Comparison of ENCODE assay signal across 34 cellular contexts in genomic region chr10:117562220-117562619, GRCh38. TPM values are rescaled to one million over a fixed set of nuclear protein-coding genes. Genes with fewer than 3 reads are reported as not detected.
"Had no signal": no experiment of that assay in that cellular context is flagged by ENCODE, and none has a peak within 500 bp of the region (broad histone marks: within the 10 kb centered on the region; RNA-seq: fewer than 3 reads in every experiment).

No MANE protein-coding gene starts in this region.

- H3K4me1 ChIP-seq: SJCRH30 had no signal

- H3K9ac ChIP-seq: KMS-11 had no signal

- H3K4me2 ChIP-seq: KMS-11, PC-9 had no signal

- H3K27ac ChIP-seq: KMS-11, PC-9, RWPE1, SJCRH30, SK-N-MC had no signal

- H2AFZ ChIP-seq: PC-9 had no signal

- H3K4me3 ChIP-seq: PC-9, SJCRH30, SK-N-MC had no signal

- H3K9me3 ChIP-seq: SJCRH30 had no signal

- ATAC-seq: Panc1, Right ventricle myocardium inferior, SK-N-SH treated with all-trans-retinoic acid at 6 μM for 48 hours had no signal

- DNase-seq: Karpas-422, MM.1S, MV-4-11, NCI-H1092, NCI-H1105, NCI-H1417 treated with DMSO at 0.1 percent for 48 hours, NCI-H1436 treated with DMSO at 0.1 percent for 48 hours, NCI-H1694 treated with DMSO at 0.1 percent for 48 hours, NCI-H187 treated with DMSO at 0.1 percent for 48 hours, NCI-H2029, NCI-H2171 treated with DMSO at 0.1 percent for 48 hours, NCI-H2227 treated with DMSO at 0.1 percent for 48 hours, NCI-H345, NCI-H446, NCI-H510A treated with DMSO at 0.1 percent for 48 hours, NCI-H524 treated with DMSO at 0.1 percent for 48 hours, NCI-H526 treated with DMSO at 0.1 percent for 48 hours, NCI-H774, PC-9, SHP77, SIG-M5, SJCRH30 had no signal

- H3K36me3 ChIP-seq: SJCRH30 had no signal

RNA-seq across cellular contexts. Expression of gene EMX2, which starts 19.7 kb away (rescaled TPM):
- total RNA-seq: LHCN-M2, MCF 10A, NCI-H460, OCI-LY7, PC-9, Right ventricle myocardium inferior, RPMI7951, SK-MEL-5 had no signal
